ENCODE assay signal across 9 cellular contexts in genomic region chr22:40055143-40055926, GRCh38.
DNase-seq lines count a peak whose midpoint lies in the region; ATAC-seq and TF ChIP-seq lines count a peak whose summit lies in the region.
"Had no signal": no experiment of that assay in that cellular context is flagged by ENCODE, and none has a peak within 500 bp of the region (broad histone marks: within the 10 kb centered on the region; RNA-seq: fewer than 3 reads in every experiment).

No MANE protein-coding gene starts in this region.

- no peaks in the 10 kb centered on the region for H3K27me3 ChIP-seq in uterus

- H3K9me3 ChIP-seq in uterus, result no peaks in the 10 kb centered on the region

- H3K36me3 Mint-ChIP-seq in endothelial cell (ENCODE audit: low read depth, unreplicated experiment), result no peaks in the 10 kb centered on the region
- H3K36me3 Mint-ChIP-seq in chondrocyte (ENCODE audit: low read depth), result peaks cover 2% of the 10 kb centered on the region

- H3K27ac Mint-ChIP-seq in endothelial cell (ENCODE audit: unreplicated experiment), result peak overlapping the region; percentile 67
- no peak overlapping the region for H3K27ac Mint-ChIP-seq in chondrocyte (ENCODE audit: unreplicated experiment)

- no peaks in the 10 kb centered on the region for H3K9me3 Mint-ChIP-seq in endothelial cell (ENCODE audit: unreplicated experiment)
- no peaks in the 10 kb centered on the region for H3K9me3 Mint-ChIP-seq in chondrocyte (ENCODE audit: low read depth)

- H3K4me3 Mint-ChIP-seq in endothelial cell (ENCODE audit: unreplicated experiment) (no peak overlapping the region), chondrocyte (ENCODE audit: unreplicated experiment) (no peak overlapping the region)

- DNase-seq in GM10248 (ENCODE audit: extremely low spot score) (peak; percentile 38), KBM-7 (peak; percentile 61), endothelial cell (ENCODE audit: low spot score) (no peak), left cardiac atrium (no peak), uterus (no peak), NCI-H1105 (lab: John Stamatoyannopoulos, UW) (no peak), chondrocyte (ENCODE audit: low spot score) (no peak)
- DNase-seq: NCI-H69 had no signal

- H3K27me3 Mint-ChIP-seq in endothelial cell (ENCODE audit: unreplicated experiment), result peaks cover 2% of the 10 kb centered on the region
- no peaks in the 10 kb centered on the region for H3K27me3 Mint-ChIP-seq in chondrocyte (ENCODE audit: low read depth)

- in situ Hi-C loops in KBM-7 (cut with MboI; ENCODE audit: low pct_unique_long_range_greater_than_20kb, low sequenced_read_pairs), result no loop called here

- H3K4me3 ChIP-seq in uterus, result no peak overlapping the region

- POLR2A ChIA-PET in GM10248 (lab: Yijun Ruan, JAX), result interaction anchor here (1.2 kb wide), 1 partner anchor 11 kb away, joined by 5 read pairs; no protein-coding TSS in a partner anchor

- H3K27ac ChIP-seq in uterus, result no peak overlapping the region

- TF ChIP-seq CTCF in GM10248 (IDR thresholded peaks at IDR 0.05; ENCODE audit: control extremely low read depth, extremely low read depth, low read depth, missing control alignments) (no peak), endothelial cell (IDR thresholded peaks at IDR 0.05; ENCODE audit: unreplicated experiment) (no peak), uterus (IDR thresholded peaks at IDR 0.05) (no peak), chondrocyte (IDR thresholded peaks at IDR 0.05) (no peak)

- peaks cover 49% of the 10 kb centered on the region for H3K4me1 Mint-ChIP-seq in endothelial cell (ENCODE audit: unreplicated experiment)
- H3K4me1 Mint-ChIP-seq in chondrocyte (ENCODE audit: low read depth), result peaks cover 35% of the 10 kb centered on the region

- no peak for TF ChIP-seq POLR2A in uterus (IDR thresholded peaks at IDR 0.05)

- ATAC-seq in GM21367 (IDR thresholded peaks at IDR 0.05; ENCODE audit: unreplicated experiment) (peak; percentile 58), left cardiac atrium (no peak)

- CTCF ChIA-PET in GM10248 (lab: Yijun Ruan, JAX), result interaction anchor here (0.8 to 2.7 kb wide), 8 partner anchors 11 to 521 kb away, joined by 3 to 9 read pairs (median 4); no protein-coding TSS in a partner anchor

- H3K36me3 ChIP-seq in uterus, result no peaks in the 10 kb centered on the region

- no peaks in the 10 kb centered on the region for H3K4me1 ChIP-seq in uterus

- intact Hi-C loops in left cardiac atrium (cut with DNase I), result no loop called here
- intact Hi-C loops in uterus (cut with DNase I; ENCODE audit: low total_unique reads), result no loop called here

Comparison
In these comparisons a context has a peak if more than half of its experiments do, and no peak if none do; other contexts are left out.
1. DNase-seq: peak in GM10248 (single experiment) and KBM-7 (single experiment); none in endothelial cell (single experiment), left cardiac atrium (single experiment), uterus (0 of 2), NCI-H1105 (single experiment) and chondrocyte (single experiment).